28 cellular contexts compared by ENCODE assay signal in genomic region chr2:119692954-119693353, GRCh38.
"Had no signal": no experiment of that assay in that cellular context is flagged by ENCODE, and none has a peak within 500 bp of the region (broad histone marks: within the 10 kb centered on the region; RNA-seq: fewer than 3 reads in every experiment).

No MANE protein-coding gene starts in this region.

- H3K4me1 Mint-ChIP-seq: natural killer cell; stimulated activated memory B cell treated with anti-CD40 and anti-IgM and Interleukin-4, amounts not matched to agents 10 μg/mL and 1 μg/mL and 100 μg/mL, for 72 hours had no signal

- H3K9me3 ChIP-seq: neutrophil, pancreas, prostate gland, suprapubic skin, testis, tibial artery, transverse colon, upper lobe of right lung, uterus had no signal

- H3K36me3 ChIP-seq: neural progenitor cell, neutrophil, upper lobe of right lung, uterus had no signal

- H3K36me3 Mint-ChIP-seq: natural killer cell had no signal

- DNase-seq: naive thymus-derived CD4-positive, alpha-beta T cell; natural killer cell; nucleus accumbens; pancreas; right cardiac atrium; small intestine; stimulated activated CD4-positive, alpha-beta T cell treated with anti-CD3 and anti-CD28 coated beads, Interleukin-12 subunit alpha, Interleukin-12 subunit beta, amount 100 ng/mL, for 4 hours; stimulated activated CD4-positive, alpha-beta T cell treated with anti-CD3 and anti-CD28 coated beads, Interleukin-1b, Interleukin-23, amount 100 ng/mL, for 48 hours; stimulated activated CD4-positive, alpha-beta T cell treated with anti-CD3 and anti-CD28 coated beads, Interleukin-4, amount 100 ng/mL, for 1 hour; stimulated activated CD4-positive, alpha-beta T cell treated with anti-CD3 and anti-CD28 coated beads, Interleukin-4, amount 100 ng/mL, for 4 hours; stimulated activated CD8-positive, alpha-beta memory T cell treated with anti-CD3 and anti-CD28 coated beads, Interleukin-4, amount 100 ng/mL, for 48 hours; stimulated activated naive CD4-positive, alpha-beta T cell; stimulated activated naive CD8-positive, alpha-beta T cell treated with anti-CD3 and anti-CD28 coated beads, Interleukin-15, amount 100 ng/mL, for 72 hours; stimulated activated naive CD8-positive, alpha-beta T cell treated with anti-CD3 and anti-CD28 coated beads, Interleukin-15, Interleukin-2, amounts not matched to agents 100 U/mL and 50 U/mL, for 24 hours; substantia nigra; testis; tibial artery; transverse colon; upper lobe of right lung; uterus had no signal

- H3K27me3 ChIP-seq: neural progenitor cell, neutrophil, pancreas, suprapubic skin, testis, transverse colon, upper lobe of right lung, uterus had no signal

- H3K4me3 ChIP-seq: neural progenitor cell, pancreas, prostate gland, suprapubic skin, testis, tibial artery, transverse colon, upper lobe of right lung, uterus had no signal

- H3K4me3 Mint-ChIP-seq: naive thymus-derived CD4-positive, alpha-beta T cell; natural killer cell; nephron; stimulated activated memory B cell treated with anti-CD40 and anti-IgM and Interleukin-4, amounts not matched to agents 10 μg/mL and 1 μg/mL and 100 μg/mL, for 72 hours; stimulated activated naive CD8-positive, alpha-beta T cell treated with anti-CD3 and anti-CD28 coated beads, Interleukin-15, amount 100 ng/mL, for 72 hours; type B pancreatic cell had no signal

- ATAC-seq: naive thymus-derived CD4-positive, alpha-beta T cell; natural killer cell; pancreas; right cardiac atrium; sciatic nerve; stimulated activated memory B cell treated with anti-CD40 and anti-IgM and Interleukin-4, amounts not matched to agents 10 μg/mL and 1 μg/mL and 100 μg/mL, for 72 hours; stimulated activated naive CD8-positive, alpha-beta T cell treated with anti-CD3 and anti-CD28 coated beads, Interleukin-15, amount 100 ng/mL, for 72 hours; stimulated activated naive CD8-positive, alpha-beta T cell treated with anti-CD3 and anti-CD28 coated beads, Interleukin-15, Interleukin-2, amounts not matched to agents 100 U/mL and 50 U/mL, for 24 hours; upper lobe of right lung had no signal

- H3K4me1 ChIP-seq: suprapubic skin, uterus had no signal

- H3K27ac Mint-ChIP-seq: natural killer cell; stimulated activated memory B cell treated with anti-CD40 and anti-IgM and Interleukin-4, amounts not matched to agents 10 μg/mL and 1 μg/mL and 100 μg/mL, for 72 hours; stimulated activated naive CD8-positive, alpha-beta T cell treated with anti-CD3 and anti-CD28 coated beads, Interleukin-15, amount 100 ng/mL, for 72 hours; type B pancreatic cell had no signal

- H3K27ac ChIP-seq: neural progenitor cell, neutrophil, pancreas, prostate gland, suprapubic skin, testis, tibial artery, transverse colon, upper lobe of right lung, uterus had no signal

- H3K9me3 Mint-ChIP-seq: naive thymus-derived CD4-positive, alpha-beta T cell; natural killer cell; nephron; neural progenitor cell; stimulated activated memory B cell treated with anti-CD40 and anti-IgM and Interleukin-4, amounts not matched to agents 10 μg/mL and 1 μg/mL and 100 μg/mL, for 72 hours; stimulated activated naive CD8-positive, alpha-beta T cell treated with anti-CD3 and anti-CD28 coated beads, Interleukin-15, amount 100 ng/mL, for 72 hours; type B pancreatic cell had no signal

- H3K27me3 Mint-ChIP-seq: naive thymus-derived CD4-positive, alpha-beta T cell; stimulated activated naive CD8-positive, alpha-beta T cell treated with anti-CD3 and anti-CD28 coated beads, Interleukin-15, amount 100 ng/mL, for 72 hours; type B pancreatic cell had no signal
